In genomic region chr16:67936124-67936875, GRCh38 we compare ENCODE assay signal across 1 cellular context.
TF ChIP-seq lines count a peak whose summit lies in the region.

TSS of gene PSMB10 (minus strand) at chr16:67936850. CDS start at chr16:67936749, 101 bp downstream.

TF ChIP-seq in K562, 482 proteins besides CTCF, POLR2A, EP300 and RAD21 (continued from another document and continues in another):
- TF ChIP-seq, protein P1, sequence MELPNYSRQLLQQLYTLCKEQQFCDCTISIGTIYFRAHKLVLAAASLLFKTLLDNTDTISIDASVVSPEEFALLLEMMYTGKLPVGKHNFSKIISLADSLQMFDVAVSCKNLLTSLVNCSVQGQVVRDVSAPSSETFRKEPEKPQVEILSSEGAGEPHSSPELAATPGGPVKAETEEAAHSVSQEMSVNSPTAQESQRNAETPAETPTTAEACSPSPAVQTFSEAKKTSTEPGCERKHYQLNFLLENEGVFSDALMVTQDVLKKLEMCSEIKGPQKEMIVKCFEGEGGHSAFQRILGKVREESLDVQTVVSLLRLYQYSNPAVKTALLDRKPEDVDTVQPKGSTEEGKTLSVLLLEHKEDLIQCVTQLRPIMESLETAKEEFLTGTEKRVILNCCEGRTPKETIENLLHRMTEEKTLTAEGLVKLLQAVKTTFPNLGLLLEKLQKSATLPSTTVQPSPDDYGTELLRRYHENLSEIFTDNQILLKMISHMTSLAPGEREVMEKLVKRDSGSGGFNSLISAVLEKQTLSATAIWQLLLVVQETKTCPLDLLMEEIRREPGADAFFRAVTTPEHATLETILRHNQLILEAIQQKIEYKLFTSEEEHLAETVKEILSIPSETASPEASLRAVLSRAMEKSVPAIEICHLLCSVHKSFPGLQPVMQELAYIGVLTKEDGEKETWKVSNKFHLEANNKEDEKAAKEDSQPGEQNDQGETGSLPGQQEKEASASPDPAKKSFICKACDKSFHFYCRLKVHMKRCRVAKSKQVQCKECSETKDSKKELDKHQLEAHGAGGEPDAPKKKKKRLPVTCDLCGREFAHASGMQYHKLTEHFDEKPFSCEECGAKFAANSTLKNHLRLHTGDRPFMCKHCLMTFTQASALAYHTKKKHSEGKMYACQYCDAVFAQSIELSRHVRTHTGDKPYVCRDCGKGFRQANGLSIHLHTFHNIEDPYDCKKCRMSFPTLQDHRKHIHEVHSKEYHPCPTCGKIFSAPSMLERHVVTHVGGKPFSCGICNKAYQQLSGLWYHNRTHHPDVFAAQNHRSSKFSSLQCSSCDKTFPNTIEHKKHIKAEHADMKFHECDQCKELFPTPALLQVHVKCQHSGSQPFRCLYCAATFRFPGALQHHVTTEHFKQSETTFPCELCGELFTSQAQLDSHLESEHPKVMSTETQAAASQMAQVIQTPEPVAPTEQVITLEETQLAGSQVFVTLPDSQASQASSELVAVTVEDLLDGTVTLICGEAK (IDR thresholded peaks at IDR 0.05) = no peak
- TF ChIP-seq, protein P1 (CRISPR knock-in tag; IDR thresholded peaks at IDR 0.05) = 0 out of 2 replicates have a peak, but pooled peaks have one; percentile 21
- TF ChIP-seq RBFOX2 (IDR thresholded peaks at IDR 0.05; ENCODE audit: low read depth, low read length) (peak; percentile 77), THRAP3 (IDR thresholded peaks at IDR 0.05; ENCODE audit: borderline replicate concordance) (no peak), NCOA1 (IDR thresholded peaks at IDR 0.05; ENCODE audit: low read depth) (0 out of 2 replicates have a peak, but pooled peaks have one; percentile 19), ZNF696 (CRISPR knock-in tag; conservative IDR thresholded peaks at IDR 0.05) (no peak), ZNF318 (IDR thresholded peaks at IDR 0.05; ENCODE audit: borderline replicate concordance in 1 of 2, low read depth in 1 of 2) (peak in 1 of 2 experiments; percentile 40; a peak in 1 of 4 replicates), SMAD1 (IDR thresholded peaks at IDR 0.05; ENCODE audit: low read depth, low read length, partially characterized antibody) (peak; percentile 6), CAMTA2 (CRISPR knock-in tag; conservative IDR thresholded peaks at IDR 0.05) (no peak), RUNX1 (IDR thresholded peaks at IDR 0.05; ENCODE audit: low read depth) (no peak), RBM22 (IDR thresholded peaks at IDR 0.05; ENCODE audit: low read depth, low read length, poor library complexity, severe bottlenecking) (peak; percentile 81), ZNF274 (IDR thresholded peaks at IDR 0.05; ENCODE audit: borderline replicate concordance, low read depth, low read length) (no peak), ZNF445 (CRISPR knock-in tag; IDR thresholded peaks at IDR 0.05; ENCODE audit: low read depth) (no peak), FOXK2 (conservative IDR thresholded peaks at IDR 0.05 in 1 of 2, IDR thresholded peaks at IDR 0.05 in 1 of 2; ENCODE audit: low read depth in 2 of 2) (0 out of 4 replicates have a peak, but pooled peaks of 1 of the 2 experiments have one; percentile 9), HES1 (IDR thresholded peaks at IDR 0.05; ENCODE audit: low read depth) (0 out of 2 replicates have a peak, but pooled peaks have one; percentile 12)
- TF ChIP-seq, protein P2, sequence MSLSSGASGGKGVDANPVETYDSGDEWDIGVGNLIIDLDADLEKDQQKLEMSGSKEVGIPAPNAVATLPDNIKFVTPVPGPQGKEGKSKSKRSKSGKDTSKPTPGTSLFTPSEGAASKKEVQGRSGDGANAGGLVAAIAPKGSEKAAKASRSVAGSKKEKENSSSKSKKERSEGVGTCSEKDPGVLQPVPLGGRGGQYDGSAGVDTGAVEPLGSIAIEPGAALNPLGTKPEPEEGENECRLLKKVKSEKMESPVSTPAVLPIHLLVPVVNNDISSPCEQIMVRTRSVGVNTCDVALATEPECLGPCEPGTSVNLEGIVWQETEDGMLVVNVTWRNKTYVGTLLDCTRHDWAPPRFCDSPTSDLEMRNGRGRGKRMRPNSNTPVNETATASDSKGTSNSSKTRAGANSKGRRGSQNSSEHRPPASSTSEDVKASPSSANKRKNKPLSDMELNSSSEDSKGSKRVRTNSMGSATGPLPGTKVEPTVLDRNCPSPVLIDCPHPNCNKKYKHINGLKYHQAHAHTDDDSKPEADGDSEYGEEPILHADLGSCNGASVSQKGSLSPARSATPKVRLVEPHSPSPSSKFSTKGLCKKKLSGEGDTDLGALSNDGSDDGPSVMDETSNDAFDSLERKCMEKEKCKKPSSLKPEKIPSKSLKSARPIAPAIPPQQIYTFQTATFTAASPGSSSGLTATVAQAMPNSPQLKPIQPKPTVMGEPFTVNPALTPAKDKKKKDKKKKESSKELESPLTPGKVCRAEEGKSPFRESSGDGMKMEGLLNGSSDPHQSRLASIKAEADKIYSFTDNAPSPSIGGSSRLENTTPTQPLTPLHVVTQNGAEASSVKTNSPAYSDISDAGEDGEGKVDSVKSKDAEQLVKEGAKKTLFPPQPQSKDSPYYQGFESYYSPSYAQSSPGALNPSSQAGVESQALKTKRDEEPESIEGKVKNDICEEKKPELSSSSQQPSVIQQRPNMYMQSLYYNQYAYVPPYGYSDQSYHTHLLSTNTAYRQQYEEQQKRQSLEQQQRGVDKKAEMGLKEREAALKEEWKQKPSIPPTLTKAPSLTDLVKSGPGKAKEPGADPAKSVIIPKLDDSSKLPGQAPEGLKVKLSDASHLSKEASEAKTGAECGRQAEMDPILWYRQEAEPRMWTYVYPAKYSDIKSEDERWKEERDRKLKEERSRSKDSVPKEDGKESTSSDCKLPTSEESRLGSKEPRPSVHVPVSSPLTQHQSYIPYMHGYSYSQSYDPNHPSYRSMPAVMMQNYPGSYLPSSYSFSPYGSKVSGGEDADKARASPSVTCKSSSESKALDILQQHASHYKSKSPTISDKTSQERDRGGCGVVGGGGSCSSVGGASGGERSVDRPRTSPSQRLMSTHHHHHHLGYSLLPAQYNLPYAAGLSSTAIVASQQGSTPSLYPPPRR (CRISPR knock-in tag; IDR thresholded peaks at IDR 0.05; ENCODE audit: borderline replicate concordance) = no peak
- TF ChIP-seq, protein P3, sequence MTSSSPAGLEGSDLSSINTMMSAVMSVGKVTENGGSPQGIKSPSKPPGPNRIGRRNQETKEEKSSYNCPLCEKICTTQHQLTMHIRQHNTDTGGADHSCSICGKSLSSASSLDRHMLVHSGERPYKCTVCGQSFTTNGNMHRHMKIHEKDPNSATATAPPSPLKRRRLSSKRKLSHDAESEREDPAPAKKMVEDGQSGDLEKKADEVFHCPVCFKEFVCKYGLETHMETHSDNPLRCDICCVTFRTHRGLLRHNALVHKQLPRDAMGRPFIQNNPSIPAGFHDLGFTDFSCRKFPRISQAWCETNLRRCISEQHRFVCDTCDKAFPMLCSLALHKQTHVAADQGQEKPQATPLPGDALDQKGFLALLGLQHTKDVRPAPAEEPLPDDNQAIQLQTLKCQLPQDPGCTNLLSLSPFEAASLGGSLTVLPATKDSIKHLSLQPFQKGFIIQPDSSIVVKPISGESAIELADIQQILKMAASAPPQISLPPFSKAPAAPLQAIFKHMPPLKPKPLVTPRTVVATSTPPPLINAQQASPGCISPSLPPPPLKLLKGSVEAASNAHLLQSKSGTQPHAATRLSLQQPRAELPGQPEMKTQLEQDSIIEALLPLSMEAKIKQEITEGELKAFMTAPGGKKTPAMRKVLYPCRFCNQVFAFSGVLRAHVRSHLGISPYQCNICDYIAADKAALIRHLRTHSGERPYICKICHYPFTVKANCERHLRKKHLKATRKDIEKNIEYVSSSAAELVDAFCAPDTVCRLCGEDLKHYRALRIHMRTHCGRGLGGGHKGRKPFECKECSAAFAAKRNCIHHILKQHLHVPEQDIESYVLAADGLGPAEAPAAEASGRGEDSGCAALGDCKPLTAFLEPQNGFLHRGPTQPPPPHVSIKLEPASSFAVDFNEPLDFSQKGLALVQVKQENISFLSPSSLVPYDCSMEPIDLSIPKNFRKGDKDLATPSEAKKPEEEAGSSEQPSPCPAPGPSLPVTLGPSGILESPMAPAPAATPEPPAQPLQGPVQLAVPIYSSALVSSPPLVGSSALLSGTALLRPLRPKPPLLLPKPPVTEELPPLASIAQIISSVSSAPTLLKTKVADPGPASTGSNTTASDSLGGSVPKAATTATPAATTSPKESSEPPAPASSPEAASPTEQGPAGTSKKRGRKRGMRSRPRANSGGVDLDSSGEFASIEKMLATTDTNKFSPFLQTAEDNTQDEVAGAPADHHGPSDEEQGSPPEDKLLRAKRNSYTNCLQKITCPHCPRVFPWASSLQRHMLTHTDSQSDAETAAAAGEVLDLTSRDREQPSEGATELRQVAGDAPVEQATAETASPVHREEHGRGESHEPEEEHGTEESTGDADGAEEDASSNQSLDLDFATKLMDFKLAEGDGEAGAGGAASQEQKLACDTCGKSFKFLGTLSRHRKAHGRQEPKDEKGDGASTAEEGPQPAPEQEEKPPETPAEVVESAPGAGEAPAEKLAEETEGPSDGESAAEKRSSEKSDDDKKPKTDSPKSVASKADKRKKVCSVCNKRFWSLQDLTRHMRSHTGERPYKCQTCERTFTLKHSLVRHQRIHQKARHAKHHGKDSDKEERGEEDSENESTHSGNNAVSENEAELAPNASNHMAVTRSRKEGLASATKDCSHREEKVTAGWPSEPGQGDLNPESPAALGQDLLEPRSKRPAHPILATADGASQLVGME (CRISPR knock-in tag; IDR thresholded peaks at IDR 0.05) = 0 out of 2 replicates have a peak, but pooled peaks have one; percentile 7
